In the genomic region with DNA sequence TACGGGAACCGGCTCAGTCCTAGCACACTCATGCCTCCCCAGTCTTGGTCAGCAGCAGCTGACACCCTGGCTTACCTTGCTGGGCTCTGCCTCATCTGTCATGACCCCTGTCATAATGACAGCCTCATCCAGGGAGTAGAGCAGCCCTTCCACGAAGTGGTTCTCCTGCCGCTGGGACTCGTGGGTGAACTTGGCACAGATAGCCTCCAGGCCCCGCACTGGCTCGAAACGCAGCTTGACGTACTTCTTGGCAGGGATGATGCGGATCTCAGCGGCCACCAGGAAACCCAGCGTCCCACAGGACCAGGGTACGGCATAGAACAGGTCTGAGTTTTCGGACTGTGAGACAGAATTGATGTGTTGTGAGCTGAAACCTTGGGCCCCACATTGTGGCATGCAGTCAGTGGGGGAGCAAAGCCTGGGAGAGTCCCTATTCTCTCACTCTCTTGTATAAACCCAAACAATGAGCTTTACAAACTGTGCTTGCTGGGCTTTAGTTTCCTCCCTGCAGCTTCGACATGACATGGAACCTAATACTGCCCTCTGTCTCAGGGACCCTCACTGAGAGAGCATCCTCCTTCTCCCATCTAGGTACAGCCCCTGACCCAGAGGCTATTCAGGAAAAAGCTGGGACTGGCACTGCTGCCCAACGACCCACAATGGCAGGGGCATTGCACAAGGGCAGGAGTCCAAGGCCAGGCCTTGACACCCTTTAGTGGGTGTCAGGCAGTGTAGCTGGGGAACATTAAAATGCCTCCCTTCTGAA, we compare ENCODE assay signal across 11 cellular contexts.
"Had no signal": no experiment of that assay in that cellular context is flagged by ENCODE, and none has a peak within 500 bp of the region (broad histone marks: within the 10 kb centered on the region; RNA-seq: fewer than 3 reads in every experiment).

No MANE protein-coding gene starts in this region.

- ATAC-seq: activated CD4-positive, alpha-beta T cell treated with anti-CD3 and anti-CD28 coated beads for 36 hours; effector memory CD8-positive, alpha-beta T cell; naive thymus-derived CD8-positive, alpha-beta T cell had no signal

- H3K4me1 ChIP-seq: parathyroid adenoma had no signal

- H3K4me3 ChIP-seq: thoracic aorta, upper lobe of left lung had no signal

- H3K27me3 ChIP-seq: upper lobe of left lung had no signal

- DNase-seq: activated CD4-positive, alpha-beta T cell treated with anti-CD3 and anti-CD28 coated beads for 36 hours; activated CD4-positive, alpha-beta T cell treated with anti-CD3 and anti-CD28 coated beads, Interleukin-2, amount 50 U/mL, for 48 hours; activated gamma-delta T cell; dermis blood vessel endothelial cell; effector memory CD8-positive, alpha-beta T cell; foreskin fibroblast; naive thymus-derived CD8-positive, alpha-beta T cell; retina; upper lobe of left lung had no signal

- H3K9me3 ChIP-seq: thoracic aorta, upper lobe of left lung had no signal

- H3K27ac ChIP-seq: parathyroid adenoma, thoracic aorta, upper lobe of left lung had no signal
